29 cellular contexts compared by ENCODE assay signal in the genomic region with DNA sequence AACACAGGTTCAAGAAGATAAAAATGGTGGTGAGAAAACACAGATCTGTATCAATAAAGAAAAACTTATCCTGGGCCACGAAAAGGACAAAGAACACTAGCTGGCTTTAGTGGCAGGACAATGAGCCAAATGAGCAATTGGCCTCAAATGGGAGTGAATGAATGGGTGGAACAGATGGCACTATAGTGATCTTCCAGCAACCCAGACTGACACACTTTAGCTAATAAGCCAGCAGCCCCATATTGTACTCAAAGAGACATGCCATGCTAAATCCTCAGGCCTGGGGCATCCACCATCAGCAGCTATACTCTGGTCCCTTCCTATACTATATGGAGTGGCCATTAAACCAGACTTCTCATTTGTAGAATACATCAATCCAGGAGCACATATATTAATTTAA. TPM values are rescaled to one million over a fixed set of nuclear protein-coding genes. Genes with fewer than 3 reads are reported as not detected.
"Had no signal": no experiment of that assay in that cellular context is flagged by ENCODE, and none has a peak within 500 bp of the region (broad histone marks: within the 10 kb centered on the region; RNA-seq: fewer than 3 reads in every experiment).

No MANE protein-coding gene starts in this region.

- H3K27ac Mint-ChIP-seq: naive thymus-derived CD8-positive, alpha-beta T cell; stimulated activated naive B cell treated with anti-CD40 and anti-IgM and Interleukin-4, amounts not matched to agents 10 μg/mL and 1 μg/mL and 100 μg/mL, for 72 hours; stimulated activated naive CD8-positive, alpha-beta T cell treated with anti-CD3 and anti-CD28 coated beads, Interleukin-15, Interleukin-2, amounts not matched to agents 100 ng/mL and 50 ng/mL, for 24 hours had no signal

- DNase-seq: dermis blood vessel endothelial cell; effector memory CD4-positive, alpha-beta T cell; esophagus squamous epithelium; foreskin melanocyte; glutamatergic neuron; heart right ventricle; hippocampal formation; left cardiac atrium; left lung; mesendoderm; naive thymus-derived CD8-positive, alpha-beta T cell; occipital lobe; ovary; right lobe of liver; small intestine; stimulated activated CD4-positive, alpha-beta T cell treated with anti-CD3 and anti-CD28 coated beads, Interleukin-15, amount 100 ng/mL, for 24 hours; stimulated activated CD4-positive, alpha-beta T cell treated with anti-CD3 and anti-CD28 coated beads, Interleukin-2, amount 100 ng/mL, for 48 hours; stimulated activated naive B cell treated with anti-CD40 and anti-IgM and Interleukin-4, amounts not matched to agents 10 μg/mL and 1 μg/mL and 100 μg/mL, for 72 hours; upper lobe of left lung had no signal

- H3K4me1 Mint-ChIP-seq: naive thymus-derived CD8-positive, alpha-beta T cell; stimulated activated naive B cell treated with anti-CD40 and anti-IgM and Interleukin-4, amounts not matched to agents 10 μg/mL and 1 μg/mL and 100 μg/mL, for 72 hours had no signal

- ATAC-seq: heart right ventricle; left cardiac atrium; naive thymus-derived CD8-positive, alpha-beta T cell; right lobe of liver; stimulated activated naive B cell treated with anti-CD40 and anti-IgM and Interleukin-4, amounts not matched to agents 10 μg/mL and 1 μg/mL and 100 μg/mL, for 72 hours had no signal

- H3K36me3 ChIP-seq: esophagus squamous epithelium, heart right ventricle, left lung, ovary, right lobe of liver, thoracic aorta, tibial nerve, upper lobe of left lung had no signal

- H3K4me3 Mint-ChIP-seq: naive thymus-derived CD8-positive, alpha-beta T cell; stimulated activated naive B cell treated with anti-CD40 and anti-IgM and Interleukin-4, amounts not matched to agents 10 μg/mL and 1 μg/mL and 100 μg/mL, for 72 hours; stimulated activated naive CD8-positive, alpha-beta T cell treated with anti-CD3 and anti-CD28 coated beads, Interleukin-15, Interleukin-2, amounts not matched to agents 100 ng/mL and 50 ng/mL, for 24 hours had no signal

- H3K27ac ChIP-seq: coronary artery, esophagus squamous epithelium, heart right ventricle, left lung, ovary, right lobe of liver, thoracic aorta, tibial nerve, upper lobe of left lung had no signal

- H3K9me3 ChIP-seq: ovary, right lobe of liver had no signal

- H3K27me3 ChIP-seq: esophagus squamous epithelium, heart right ventricle, left lung, ovary, right lobe of liver, tibial nerve, upper lobe of left lung had no signal

- H3K4me3 ChIP-seq: coronary artery, esophagus squamous epithelium, heart right ventricle, left lung, ovary, right lobe of liver, thoracic aorta, tibial nerve, upper lobe of left lung had no signal

- H3K36me3 Mint-ChIP-seq: stimulated activated naive B cell treated with anti-CD40 and anti-IgM and Interleukin-4, amounts not matched to agents 10 μg/mL and 1 μg/mL and 100 μg/mL, for 72 hours had no signal

RNA-seq across cellular contexts. Expression of a gene that starts 60.0 kb away (rescaled TPM):
- total RNA-seq: dermis blood vessel endothelial cell; endothelial cell of umbilical vein; epithelial cell of proximal tubule; esophagus squamous epithelium; kidney epithelial cell; left cardiac atrium; lower leg skin; lung microvascular endothelial cell; naive thymus-derived CD8-positive, alpha-beta T cell; pulmonary artery endothelial cell; right lobe of liver; tibial nerve had no signal
